Comparison of ENCODE assay signal across 9 cellular contexts in the genomic region with DNA sequence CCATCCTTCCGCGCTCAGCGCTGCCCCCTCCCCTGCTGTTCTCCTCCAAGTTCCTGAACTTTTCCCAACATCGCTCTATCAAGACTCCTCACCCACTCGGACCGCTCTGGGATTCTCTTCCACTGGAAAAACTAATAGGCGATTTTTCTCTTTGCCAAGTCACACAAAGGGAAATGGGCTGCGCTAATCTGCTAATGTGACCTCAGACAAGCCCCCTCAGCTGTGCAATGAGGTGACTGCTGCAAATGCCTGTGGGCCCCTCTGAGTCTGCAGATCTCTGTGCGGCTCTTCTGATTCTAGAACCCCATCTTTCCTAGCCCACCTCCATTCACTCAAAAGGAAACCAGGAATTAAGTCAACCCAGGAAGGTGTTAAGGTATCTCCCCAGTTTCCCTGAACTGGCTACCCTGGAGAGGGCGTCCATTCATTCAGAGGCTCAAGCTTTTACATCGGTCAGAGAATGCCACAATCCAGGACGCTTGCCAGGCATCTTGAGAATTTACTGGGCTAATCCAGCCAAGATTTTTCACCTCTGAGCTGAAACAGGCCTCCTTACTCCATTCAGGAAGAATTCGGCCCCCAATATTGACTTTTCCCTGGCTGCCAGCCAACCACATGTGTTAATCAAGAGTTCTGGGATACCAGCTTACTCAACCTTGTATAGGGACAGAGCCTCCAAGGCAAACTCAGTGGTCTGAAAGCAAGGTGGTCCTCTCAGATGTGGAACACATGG. TPM values are rescaled to one million over a fixed set of nuclear protein-coding genes. Genes with fewer than 3 reads are reported as not detected.
DNase-seq lines count a peak whose midpoint lies in the region; ATAC-seq and TF ChIP-seq lines count a peak whose summit lies in the region.
"Had no signal": no experiment of that assay in that cellular context is flagged by ENCODE, and none has a peak within 500 bp of the region (broad histone marks: within the 10 kb centered on the region; RNA-seq: fewer than 3 reads in every experiment).

No MANE protein-coding gene starts in this region.

- H3K27me3 ChIP-seq in H7 (ENCODE audit: control insufficient read depth, insufficient read depth, low read length): no peaks in the 10 kb centered on the region; the same call in 1 of the 2 replicates
- no peaks in the 10 kb centered on the region for H3K27me3 ChIP-seq in adrenal gland
- H3K27me3 ChIP-seq in iPS DF 6.9 (ENCODE audit: control insufficient read depth, insufficient read depth, low read length): 0 out of 2 replicates have a peak, but pooled peaks cover 1% of the 10 kb centered on the region

- no peaks in the 10 kb centered on the region for H3K9me3 ChIP-seq in adrenal gland (replicated peaks in 1 of 3)
- no peaks in the 10 kb centered on the region for H3K9me3 ChIP-seq in iPS DF 6.9 (ENCODE audit: control insufficient read depth, insufficient read depth, low read length)

- peak; percentile 29 for DNase-seq in H7
- peak; percentile 16 to 71 (median 33) for DNase-seq in adrenal gland
- no peak for DNase-seq in iPS DF 6.9 (ENCODE audit: low read depth, low spot score)
- peak; percentile 94 for DNase-seq in skeletal muscle cell (ENCODE audit: low read depth)
- no peak for DNase-seq in NCI-H1436 (lab: John Stamatoyannopoulos, UW)
- no peak for DNase-seq in stimulated activated CD4-positive, alpha-beta T cell treated with anti-CD3 and anti-CD28 coated beads, Interleukin-2, amount 100 ng/mL, for 24 hours
- DNase-seq: OCI-M1 had no signal

- ATAC-seq in GM21825 (IDR thresholded peaks at IDR 0.05; ENCODE audit: unreplicated experiment) (no peak), GM19452 (IDR thresholded peaks at IDR 0.05; ENCODE audit: unreplicated experiment) (no peak)

- H3K4me1 ChIP-seq in adrenal gland (replicated peaks in 1 of 2): peaks cover 0 to 10% of the 10 kb centered on the region in 2 donors
- peaks cover 4% of the 10 kb centered on the region for H3K4me1 ChIP-seq in iPS DF 6.9 (ENCODE audit: control insufficient read depth, insufficient read depth, low read length)

- H3K4me3 ChIP-seq in H7 (ENCODE audit: insufficient read depth, low read depth, low read length): peak overlapping the region; percentile 62
- peak overlapping the region in 1 of 4 donors; percentile 54 for H3K4me3 ChIP-seq in adrenal gland
- H3K4me3 ChIP-seq in iPS DF 6.9 (ENCODE audit: low read length): peak overlapping the region; percentile 72; the same call in 1 of the 2 replicates
- peak overlapping the region; percentile 62 for H3K4me3 ChIP-seq in skeletal muscle cell (ENCODE audit: low read depth, low read length)

- intact Hi-C loops in adrenal gland (cut with DNase I): no loop called here

- no peak for TF ChIP-seq CTCF in adrenal gland (IDR thresholded peaks at IDR 0.05)

- 32 to 46% (median 40%) methylated on average over 12 to 13 of the region's 13 CpGs for WGBS in adrenal gland, 4 donors
- no CpG with 5 or more reads among the region's 13 CpGs for WGBS in iPS DF 6.9 (ENCODE audit: insufficient coverage, insufficient read length)

- no peak for TF ChIP-seq POLR2A in adrenal gland (IDR thresholded peaks at IDR 0.05)

- H3K36me3 ChIP-seq in H7 (replicated peaks; ENCODE audit: control insufficient read depth, insufficient read depth, low read length) (no peaks in the 10 kb centered on the region), adrenal gland (replicated peaks in 1 of 2) (no peaks in the 10 kb centered on the region), iPS DF 6.9 (ENCODE audit: control insufficient read depth, insufficient read depth, low read length) (no peaks in the 10 kb centered on the region)

- H3K27ac ChIP-seq in adrenal gland: peak overlapping the region in 3 of 5 donors; percentile 36 to 76 (median 45)
- H3K27ac ChIP-seq in iPS DF 6.9 (ENCODE audit: low read length): no peak overlapping the region

RNA-seq across cellular contexts. Expression of a gene that starts 0.8 kb away (rescaled TPM):
- total RNA-seq in H7 (2014; rRNA removed; shearing (Covaris generic)): 2.7 and 3.0 TPM in 2 replicates
- 10 to 100 TPM in 6 of 8 donors, 1 to 10 TPM in 2; 2.1 to 25.4 (median 14.3) TPM for total RNA-seq in adrenal gland
- 1 to 10 TPM; 1.9 to 9.0 (median 5.1) TPM for polyA plus RNA-seq in adrenal gland

RNA-seq across cellular contexts. Expression of a gene that starts 43.6 kb away (rescaled TPM):
- total RNA-seq in H7 (2014; rRNA removed; shearing (Covaris generic)): 0.22 TPM in 1 of 2 replicates, not detected in the other
- 1 to 10 TPM in 2 of 8 donors, under 1 TPM in 4, not detected in 2; 0.14 to 9.7 (median 0.63) TPM for total RNA-seq in adrenal gland
- polyA plus RNA-seq in adrenal gland: under 1 TPM in 1 of 3 donors, not detected in 2; 0.60 TPM

Comparison
In these comparisons a context has a peak if more than half of its experiments do, and no peak if none do; other contexts are left out.
1. DNase-seq: peak in H7 (single experiment), adrenal gland (7 of 7) and skeletal muscle cell (single experiment); none in iPS DF 6.9 (single experiment), NCI-H1436 (single experiment) and stimulated activated CD4-positive, alpha-beta T cell treated with anti-CD3 and anti-CD28 coated beads, Interleukin-2, amount 100 ng/mL, for 24 hours (0 of 2).